In genomic region chr10:111989136-111990050, GRCh38 we compare ENCODE assay signal across 20 cellular contexts.
"Had no signal": no experiment of that assay in that cellular context is flagged by ENCODE, and none has a peak within 500 bp of the region (broad histone marks: within the 10 kb centered on the region; RNA-seq: fewer than 3 reads in every experiment).

No MANE protein-coding gene starts in this region.

- H3K27me3 ChIP-seq: cardiac muscle cell, pancreas, testis had no signal

- ATAC-seq: activated CD4-positive, alpha-beta T cell treated with anti-CD3 and anti-CD28 coated beads for 36 hours; activated CD8-positive, alpha-beta T cell treated with anti-CD3 and anti-CD28 coated beads, Interleukin-2, amount 10 ng/mL, durations not matched to agents 7 days and 5 days; activated naive CD8-positive, alpha-beta T cell treated with anti-CD3 and anti-CD28 coated beads, Interleukin-2, amount 50 U/mL, for 24 hours; heart right ventricle; pancreas; stimulated activated naive CD8-positive, alpha-beta T cell treated with anti-CD3 and anti-CD28 coated beads, Interleukin-15, Interleukin-2, amounts not matched to agents 100 U/mL and 50 U/mL, for 24 hours had no signal

- H3K4me1 ChIP-seq: heart right ventricle, pancreas, testis had no signal

- H3K4me1 Mint-ChIP-seq: activated CD4-positive, alpha-beta T cell treated with anti-CD3 and anti-CD28 coated beads for 36 hours; activated naive CD8-positive, alpha-beta T cell treated with anti-CD3 and anti-CD28 coated beads, Interleukin-2, amount 50 U/mL, for 24 hours; neural crest cell had no signal

- H3K27me3 Mint-ChIP-seq: activated naive CD8-positive, alpha-beta T cell treated with anti-CD3 and anti-CD28 coated beads, Interleukin-2, amount 50 U/mL, for 24 hours had no signal

- H3K4me3 ChIP-seq: cardiac muscle cell, heart right ventricle, pancreas had no signal

- H3K9me3 ChIP-seq: pancreas, testis had no signal

- H3K27ac ChIP-seq: cardiac muscle cell, heart right ventricle, pancreas, testis, VCaP had no signal

- DNase-seq: activated CD4-positive, alpha-beta T cell treated with anti-CD3 and anti-CD28 coated beads for 36 hours; activated CD8-positive, alpha-beta memory T cell treated with anti-CD3 and anti-CD28 coated beads, Interleukin-2, amount 50 U/mL, for 48 hours; activated CD8-positive, alpha-beta T cell treated with anti-CD3 and anti-CD28 coated beads, Interleukin-2, amount 10 ng/mL, durations not matched to agents 7 days and 5 days; activated naive CD4-positive, alpha-beta T cell treated with Interleukin-2 at 50 U/mL for 16 hours; activated naive CD8-positive, alpha-beta T cell treated with anti-CD3 and anti-CD28 coated beads, Interleukin-2, amount 50 U/mL, for 24 hours; cortex of kidney; effector CD8-positive, alpha-beta T cell; foreskin melanocyte; heart right ventricle; kidney; stimulated activated CD4-positive, alpha-beta T cell treated with anti-CD3 and anti-CD28 coated beads, Interleukin-4, amount 100 ng/mL, for 1 hour; stimulated activated CD8-positive, alpha-beta memory T cell treated with anti-CD3 and anti-CD28 coated beads, Interleukin-4, amount 100 ng/mL, for 48 hours; stimulated activated naive CD8-positive, alpha-beta T cell treated with anti-CD3 and anti-CD28 coated beads, Interleukin-15, Interleukin-2, amounts not matched to agents 100 U/mL and 50 U/mL, for 24 hours; T-helper 9 cell; testis had no signal

- H3K27ac Mint-ChIP-seq: activated CD4-positive, alpha-beta T cell treated with anti-CD3 and anti-CD28 coated beads for 36 hours; activated CD8-positive, alpha-beta T cell treated with anti-CD3 and anti-CD28 coated beads, Interleukin-2, amount 10 ng/mL, durations not matched to agents 7 days and 5 days; activated naive CD8-positive, alpha-beta T cell treated with anti-CD3 and anti-CD28 coated beads, Interleukin-2, amount 50 U/mL, for 24 hours; activated T-helper 1 cell treated with anti-CD3 and anti-CD28 coated beads, Interleukin-12 subunit alpha, Interleukin-12 subunit beta, Interleukin-2, Interleukin-4 antibody, amounts not matched to agents 30 ng/mL and 10 ng/mL and 1 ng/mL, durations not matched to agents 14 hours and 24 hours and 36 hours had no signal

- H3K9me3 Mint-ChIP-seq: activated naive CD8-positive, alpha-beta T cell treated with anti-CD3 and anti-CD28 coated beads, Interleukin-2, amount 50 U/mL, for 24 hours; activated T-helper 1 cell treated with anti-CD3 and anti-CD28 coated beads, Interleukin-12 subunit alpha, Interleukin-12 subunit beta, Interleukin-2, Interleukin-4 antibody, amounts not matched to agents 30 ng/mL and 10 ng/mL and 1 ng/mL, durations not matched to agents 14 hours and 24 hours and 36 hours had no signal

- H3K36me3 ChIP-seq: cardiac muscle cell, heart right ventricle, pancreas had no signal

- H3K4me3 Mint-ChIP-seq: activated CD4-positive, alpha-beta T cell treated with anti-CD3 and anti-CD28 coated beads for 36 hours; activated CD8-positive, alpha-beta T cell treated with anti-CD3 and anti-CD28 coated beads, Interleukin-2, amount 10 ng/mL, durations not matched to agents 7 days and 5 days; activated naive CD8-positive, alpha-beta T cell treated with anti-CD3 and anti-CD28 coated beads, Interleukin-2, amount 50 U/mL, for 24 hours; activated T-helper 1 cell treated with anti-CD3 and anti-CD28 coated beads, Interleukin-12 subunit alpha, Interleukin-12 subunit beta, Interleukin-2, Interleukin-4 antibody, amounts not matched to agents 30 ng/mL and 10 ng/mL and 1 ng/mL, durations not matched to agents 14 hours and 24 hours and 36 hours; neural crest cell had no signal
